Comparison of ENCODE assay signal across 8 cellular contexts in genomic region chr4:47809654-47810203, GRCh38. TPM values are rescaled to one million over a fixed set of nuclear protein-coding genes. Genes with fewer than 3 reads are reported as not detected.
"Had no signal": no experiment of that assay in that cellular context is flagged by ENCODE, and none has a peak within 500 bp of the region (broad histone marks: within the 10 kb centered on the region; RNA-seq: fewer than 3 reads in every experiment).

No MANE protein-coding gene starts in this region.

- H3K9me3 ChIP-seq: HAP-1 had no signal

- H3K27ac Mint-ChIP-seq: IgD-negative memory B cell had no signal

- H3K4me3 ChIP-seq: GM23248, HAP-1 had no signal

- H3K4me1 Mint-ChIP-seq: IgD-negative memory B cell had no signal

- H2AFZ ChIP-seq: GM23248 had no signal

- H3K27ac ChIP-seq: GM23248, KMS-11 had no signal

- H3K4me2 ChIP-seq: KMS-11 had no signal

- H3K4me3 Mint-ChIP-seq: IgD-negative memory B cell had no signal

- H3K4me1 ChIP-seq: HAP-1 had no signal

- H3K9me3 Mint-ChIP-seq: IgD-negative memory B cell had no signal

- H3K9ac ChIP-seq: GM23248, KMS-11 had no signal

- H3K36me3 ChIP-seq: HAP-1 had no signal

- DNase-seq: GM23248, GOT3, H7, KBM-7 had no signal

- H3K36me3 Mint-ChIP-seq: IgD-negative memory B cell had no signal

RNA-seq across cellular contexts. Expression of gene CORIN, which starts 28.1 kb away (rescaled TPM):
- total RNA-seq: HT-29 had no signal
- polyA plus RNA-seq: IgD-negative memory B cell had no signal
